In genomic region chr7:11620822-11621395, GRCh38 we compare ENCODE assay signal across 19 cellular contexts.
A peak's percentile ranks its signal among the peaks of the same experiment; 100 is the strongest.
DNase-seq lines count a peak whose midpoint lies in the region; ATAC-seq, FAIRE-seq and TF ChIP-seq lines count a peak whose summit lies in the region.
"Had no signal": no experiment of that assay in that cellular context is flagged by ENCODE, and none has a peak within 500 bp of the region (broad histone marks: within the 10 kb centered on the region; RNA-seq: fewer than 3 reads in every experiment).

No MANE protein-coding gene starts in this region.

- H3K9me3 ChIP-seq in small intestine (ENCODE audit: control insufficient read depth, low read depth) = no peaks in the 10 kb centered on the region
- H3K9me3 ChIP-seq: Caco-2, SJCRH30 had no signal

- 83 to 85% (median 85%) methylated on average over 7 of the region's 7 CpGs for WGBS in small intestine, 3 donors

- peaks cover 14% of the 10 kb centered on the region; the same call in 2 of the 3 replicates for H3K4me1 Mint-ChIP-seq in GM23338

- no peaks in the 10 kb centered on the region for H3K27me3 ChIP-seq in GM23338 (ENCODE audit: insufficient read depth)
- H3K27me3 ChIP-seq in small intestine (ENCODE audit: control insufficient read depth in 2 of 2, insufficient read depth in 2 of 2, low read length in 2 of 2) = no peaks in the 10 kb centered on the region
- no peaks in the 10 kb centered on the region for H3K27me3 ChIP-seq in brain microvascular endothelial cell (replicated peaks)
- H3K27me3 ChIP-seq: SJCRH30 had no signal

- H2AFZ ChIP-seq in GM23338 = peak overlapping the region; percentile 38; the same call in 1 of the 2 replicates

- H3K27me3 Mint-ChIP-seq in GM23338 (ENCODE audit: insufficient read depth, low read depth, poor library complexity) = no peaks in the 10 kb centered on the region

- no peaks in the 10 kb centered on the region for H3K36me3 Mint-ChIP-seq in GM23338 (ENCODE audit: low read depth)

- FAIRE-seq in small intestine (lab: Jason Lieb, UNC) = peak; percentile 51
- FAIRE-seq: GM19239 had no signal

- H3K4me1 ChIP-seq in GM23338 (ENCODE audit: insufficient read depth) (peaks cover 1% of the 10 kb centered on the region; the same call in 1 of the 2 replicates), small intestine (ENCODE audit: control insufficient read depth in 2 of 2, insufficient read depth in 1 of 2, low read depth in 1 of 2, low read length in 1 of 2) (no peaks in the 10 kb centered on the region)
- H3K4me1 ChIP-seq: Caco-2, SJCRH30 had no signal

- H3K27ac Mint-ChIP-seq in GM23338 = no peak overlapping the region

- H3K9me3 Mint-ChIP-seq in GM23338 = no peaks in the 10 kb centered on the region; the same call in 2 of the 3 replicates
- H3K9me3 Mint-ChIP-seq: H9 had no signal

- H3F3A ChIP-seq in GM23338 (replicated peaks; ENCODE audit: low read depth) = no peaks in the 10 kb centered on the region

- H3K4me3 Mint-ChIP-seq in GM23338 = no peak overlapping the region
- H3K4me3 Mint-ChIP-seq: H9 had no signal

- no peak overlapping the region for H3K4me2 ChIP-seq in GM23338

- H3K79me2 ChIP-seq in GM23338 (replicated peaks; ENCODE audit: insufficient read depth) = no peaks in the 10 kb centered on the region

- no peak overlapping the region for H3K4me3 ChIP-seq in GM23338
- H3K4me3 ChIP-seq in small intestine (ENCODE audit: low read depth in 1 of 2, low read length in 2 of 2) = no peak overlapping the region
- no peak overlapping the region for H3K4me3 ChIP-seq in brain microvascular endothelial cell (ENCODE audit: low read depth, low read length)
- H3K4me3 ChIP-seq: SJCRH30 had no signal

- H3K9me2 ChIP-seq in GM23338 (ENCODE audit: insufficient read depth) = no peaks in the 10 kb centered on the region

- H3K36me3 ChIP-seq in GM23338 (ENCODE audit: insufficient read depth) (no peaks in the 10 kb centered on the region), small intestine (ENCODE audit: control insufficient read depth in 2 of 2, insufficient read depth in 2 of 2, low read length in 2 of 2) (no peaks in the 10 kb centered on the region), brain microvascular endothelial cell (replicated peaks) (no peaks in the 10 kb centered on the region)
- H3K36me3 ChIP-seq: SJCRH30 had no signal

- H4K20me1 ChIP-seq in GM23338 (replicated peaks; ENCODE audit: insufficient read depth) = no peaks in the 10 kb centered on the region

- DNase-seq in GM23338 (ENCODE audit: low spot score) (no peak), NCI-H526 treated with DMSO at 0.1 percent for 48 hours (lab: John Stamatoyannopoulos, UW) (peak; percentile 76), left lobe of liver (ENCODE audit: low spot score) (no peak), small intestine (no peak), sciatic nerve (ENCODE audit: low spot score) (no peak), brain microvascular endothelial cell (no peak), NCI-H1694 (lab: John Stamatoyannopoulos, UW) (no peak)
- DNase-seq: ACHN, AML-193, Caco-2, DMS153, H9, NCI-H1417 treated with DMSO at 0.1 percent for 48 hours, NCI-H2029, NCI-H2171 treated with DMSO at 0.1 percent for 48 hours, NCI-H446 treated with DMSO at 0.1 percent for 48 hours, SJCRH30, SW 1271 had no signal

- in situ Hi-C loops in brain microvascular endothelial cell (cut with HindIII; ENCODE audit: low pct_ligation_motif_present, low sequenced_read_pairs) = no loop called here

- intact Hi-C loops in sciatic nerve (cut with DNase I) = no loop called here

- no peak overlapping the region for H3K27ac ChIP-seq in GM23338 (ENCODE audit: low read depth)
- H3K27ac ChIP-seq in small intestine (ENCODE audit: low read depth in 1 of 2, low read length in 1 of 2) = no peak overlapping the region
- no peak overlapping the region for H3K27ac ChIP-seq in brain microvascular endothelial cell
- H3K27ac ChIP-seq: SJCRH30 had no signal

- TF ChIP-seq CTCF in GM23338 (conservative IDR thresholded peaks at IDR 0.05; ENCODE audit: low read depth in 2 of 2) (no peak), brain microvascular endothelial cell (IDR thresholded peaks at IDR 0.05; ENCODE audit: low read depth, low read length, missing control alignments) (no peak)

- no peak for ATAC-seq in GM23338
- ATAC-seq in left lobe of liver = peak; percentile 92
- no peak for ATAC-seq in sciatic nerve

TF ChIP-seq in GM23338, 12 proteins besides CTCF, POLR2A, EP300 and RAD21 (continues in another document):
- TF ChIP-seq NANOG (IDR thresholded peaks at IDR 0.05; ENCODE audit: borderline replicate concordance) (no peak), REST (IDR thresholded peaks at IDR 0.05; ENCODE audit: unreplicated experiment) (no peak), ETS1 (IDR thresholded peaks at IDR 0.05) (no peak), CREB1 (CRISPR knock-in tag; IDR thresholded peaks at IDR 0.05; ENCODE audit: low read depth) (no peak), EZH2 (IDR thresholded peaks at IDR 0.05; ENCODE audit: low read depth, unreplicated experiment) (no peak), ZNF331 (CRISPR knock-in tag; IDR thresholded peaks at IDR 0.05; ENCODE audit: low read depth) (no peak), JUNB (IDR thresholded peaks at IDR 0.05; ENCODE audit: unreplicated experiment) (no peak)
